26 cellular contexts compared by ENCODE assay signal in genomic region chr12:58298793-58299192, GRCh38.
"Had no signal": no experiment of that assay in that cellular context is flagged by ENCODE, and none has a peak within 500 bp of the region (broad histone marks: within the 10 kb centered on the region; RNA-seq: fewer than 3 reads in every experiment).

No MANE protein-coding gene starts in this region.

- ATAC-seq: activated CD4-positive, alpha-beta T cell treated with anti-CD3 and anti-CD28 coated beads for 36 hours; activated CD8-positive, alpha-beta memory T cell treated with anti-CD3 and anti-CD28 coated beads, Interleukin-2, amount 10 ng/mL, durations not matched to agents 7 days and 5 days; activated CD8-positive, alpha-beta T cell treated with anti-CD3 and anti-CD28 coated beads, Interleukin-2, amount 10 ng/mL, durations not matched to agents 7 days and 5 days; activated naive CD4-positive, alpha-beta T cell treated with anti-CD3 and anti-CD28 coated beads, Interleukin-2, amount 50 U/mL, for 72 hours; activated T-cell treated with anti-CD3 and anti-CD28 coated beads, Interleukin-2, amount 50 U/mL, for 72 hours; gastroesophageal sphincter had no signal

- DNase-seq: activated CD4-positive, alpha-beta memory T cell treated with anti-CD3 and anti-CD28 coated beads for 36 hours; activated CD4-positive, alpha-beta T cell treated with anti-CD3 and anti-CD28 coated beads for 36 hours; activated CD4-positive, alpha-beta T cell treated with anti-CD3 and anti-CD28 coated beads, Interleukin-2, amount 10 ng/mL, durations not matched to agents 24 days and 14 days; activated CD4-positive, CD25-positive, alpha-beta regulatory T cell; activated CD4-positive, CD25-positive, alpha-beta regulatory T cell treated with anti-CD3 and anti-CD28 coated beads, Interleukin-2, amount 50 U/mL, for 72 hours; activated CD8-positive, alpha-beta memory T cell treated with anti-CD3 and anti-CD28 coated beads, Interleukin-2, amount 10 ng/mL, durations not matched to agents 7 days and 5 days; activated CD8-positive, alpha-beta memory T cell treated with anti-CD3 and anti-CD28 coated beads, Interleukin-2, amount 50 U/mL, for 4 hours; activated CD8-positive, alpha-beta T cell treated with anti-CD3 and anti-CD28 coated beads, Interleukin-2, amount 10 ng/mL, durations not matched to agents 7 days and 5 days; activated gamma-delta T cell; activated naive CD4-positive, alpha-beta T cell; activated naive CD4-positive, alpha-beta T cell treated with anti-CD3 and anti-CD28 coated beads, Interleukin-2, amount 10 ng/mL, durations not matched to agents 7 days and 5 days; activated naive CD8-positive, alpha-beta T cell treated with anti-CD3 and anti-CD28 coated beads, Interleukin-2, amount 10 ng/mL, durations not matched to agents 7 days and 5 days; activated T-cell treated with anti-CD3 and anti-CD28 coated beads, Interleukin-2, amount 50 U/mL, for 1 hour; activated T-cell treated with anti-CD3 and anti-CD28 coated beads, Interleukin-2, amount 50 U/mL, for 72 hours; brain microvascular endothelial cell; dorsolateral prefrontal cortex; effector memory CD4-positive, alpha-beta T cell; erythroblast; foreskin melanocyte; T-helper 2 cell had no signal

- FAIRE-seq: bronchial epithelial cell had no signal

- H3K4me3 ChIP-seq: ascending aorta, coronary artery, dorsolateral prefrontal cortex, esophagus muscularis mucosa, gastroesophageal sphincter had no signal
